In the genomic region with DNA sequence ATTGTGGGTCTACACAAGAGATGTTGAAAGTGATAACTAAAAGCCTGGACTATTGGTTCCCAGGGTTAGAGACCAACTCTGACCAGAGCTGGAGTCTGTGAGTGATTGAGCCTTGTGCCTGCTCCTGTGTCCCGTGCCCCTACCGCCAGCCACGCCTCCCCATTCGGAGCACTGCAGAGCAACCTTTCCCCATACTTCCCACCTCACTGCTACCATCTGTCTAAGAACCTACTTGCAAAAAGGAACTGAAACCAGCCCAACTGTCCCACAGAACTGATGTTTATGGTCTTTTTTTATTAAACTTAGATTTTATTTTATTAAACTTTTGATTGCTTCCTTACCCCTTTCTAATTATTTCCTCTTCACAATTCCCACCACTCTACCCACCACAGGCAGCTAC, we compare ENCODE assay signal across 16 cellular contexts.
DNase-seq lines count a peak whose midpoint lies in the region; ATAC-seq, FAIRE-seq and TF ChIP-seq lines count a peak whose summit lies in the region.
"Had no signal": no experiment of that assay in that cellular context is flagged by ENCODE, and none has a peak within 500 bp of the region (broad histone marks: within the 10 kb centered on the region; RNA-seq: fewer than 3 reads in every experiment).

No MANE protein-coding gene starts in this region.

- H3K9me3 ChIP-seq in mucosa of descending colon (no peaks in the 10 kb centered on the region), HAP-1 (no peaks in the 10 kb centered on the region)
- H3K9me3 ChIP-seq: body of pancreas had no signal

- intact Hi-C loops in mucosa of descending colon (cut with DNase I, micrococcal nuclease), result no loop called here
- intact Hi-C loops in activated naive CD4-positive, alpha-beta T cell treated with anti-CD3 and anti-CD28 coated beads for 36 hours (cut with micrococcal nuclease), result no loop called here

- H3K9me3 Mint-ChIP-seq in activated naive CD4-positive, alpha-beta T cell treated with anti-CD3 and anti-CD28 coated beads for 36 hours, result no peaks in the 10 kb centered on the region
- H3K9me3 Mint-ChIP-seq: nephron had no signal

- in situ Hi-C loops in HAP-1 (cut with MboI; ENCODE audit: low sequenced_read_pairs), result no loop called here
- in situ Hi-C loops in brain microvascular endothelial cell (cut with HindIII; ENCODE audit: low pct_ligation_motif_present, low sequenced_read_pairs), result no loop called here

- H3K4me3 ChIP-seq in mucosa of descending colon, result no peak overlapping the region
- H3K4me3 ChIP-seq in HAP-1, result no peak overlapping the region
- H3K4me3 ChIP-seq in brain microvascular endothelial cell (ENCODE audit: low read depth, low read length), result no peak overlapping the region
- H3K4me3 ChIP-seq: body of pancreas had no signal

- no peak for TF ChIP-seq CTCF in mucosa of descending colon (IDR thresholded peaks at IDR 0.05)
- TF ChIP-seq CTCF in brain microvascular endothelial cell (IDR thresholded peaks at IDR 0.05; ENCODE audit: low read depth, low read length, missing control alignments), result no peak

- no peak overlapping the region for H3K4me3 Mint-ChIP-seq in activated naive CD4-positive, alpha-beta T cell treated with anti-CD3 and anti-CD28 coated beads for 36 hours
- H3K4me3 Mint-ChIP-seq: nephron had no signal

- no peaks in the 10 kb centered on the region for H3K4me1 Mint-ChIP-seq in activated naive CD4-positive, alpha-beta T cell treated with anti-CD3 and anti-CD28 coated beads for 36 hours (ENCODE audit: low read depth)
- H3K4me1 Mint-ChIP-seq: nephron had no signal

- no peaks in the 10 kb centered on the region for H3K36me3 ChIP-seq in mucosa of descending colon (ENCODE audit: low read depth)
- H3K36me3 ChIP-seq in HAP-1 (replicated peaks), result no peaks in the 10 kb centered on the region
- no peaks in the 10 kb centered on the region for H3K36me3 ChIP-seq in brain microvascular endothelial cell (replicated peaks)

- H3K27me3 ChIP-seq in HAP-1 (ENCODE audit: low read depth) (no peaks in the 10 kb centered on the region), brain microvascular endothelial cell (replicated peaks) (no peaks in the 10 kb centered on the region)

- CTCF ChIA-PET in activated naive CD4-positive, alpha-beta T cell treated with anti-CD3 and anti-CD28 coated beads for 36 hours (lab: Charles Lee), result no interaction called here

- TF ChIP-seq POLR2A in GM12892 (IDR thresholded peaks at IDR 0.05; ENCODE audit: low read depth, low read length), result no peak

- FAIRE-seq in GM12892 (lab: Jason Lieb, UNC), result no peak

- H3K36me3 Mint-ChIP-seq in activated naive CD4-positive, alpha-beta T cell treated with anti-CD3 and anti-CD28 coated beads for 36 hours (ENCODE audit: low read depth), result no peaks in the 10 kb centered on the region

- DNase-seq in mucosa of descending colon (no peak), GM12892 (ENCODE audit: insufficient read length) (no peak), HAP-1 (ENCODE audit: low spot score in 2 of 2) (no peak), brain microvascular endothelial cell (no peak)
- DNase-seq in activated naive CD4-positive, alpha-beta T cell treated with anti-CD3 and anti-CD28 coated beads for 36 hours, result no peak
- DNase-seq: activated CD8-positive, alpha-beta memory T cell treated with anti-CD3 and anti-CD28 coated beads, Interleukin-2, amount 50 U/mL, for 4 hours; body of pancreas; COR-L47; NCI-H526; stimulated activated naive CD4-positive, alpha-beta T cell treated with Interleukin-2 at 50 U/mL for 16 hours had no signal

- H3K4me1 ChIP-seq in mucosa of descending colon (ENCODE audit: low read depth), result no peaks in the 10 kb centered on the region
- H3K4me1 ChIP-seq in HAP-1, result peaks cover 12% of the 10 kb centered on the region
- H3K4me1 ChIP-seq: body of pancreas had no signal

- no peak overlapping the region for H3K27ac Mint-ChIP-seq in activated naive CD4-positive, alpha-beta T cell treated with anti-CD3 and anti-CD28 coated beads for 36 hours
- H3K27ac Mint-ChIP-seq: nephron had no signal

- H3K27me3 Mint-ChIP-seq in activated naive CD4-positive, alpha-beta T cell treated with anti-CD3 and anti-CD28 coated beads for 36 hours (ENCODE audit: low read depth), result peaks cover 8% of the 10 kb centered on the region

- H3K27ac ChIP-seq in brain microvascular endothelial cell, result no peak overlapping the region
- H3K27ac ChIP-seq: body of pancreas, epithelial cell of prostate, KMS-11 had no signal

- ATAC-seq in GM19043 (IDR thresholded peaks at IDR 0.05; ENCODE audit: low read depth, unreplicated experiment) (peak; percentile 48), HG02610 (IDR thresholded peaks at IDR 0.05; ENCODE audit: unreplicated experiment) (peak; percentile 63), HG03457 (IDR thresholded peaks at IDR 0.05; ENCODE audit: unreplicated experiment) (peak; percentile 53), mucosa of descending colon (peak; percentile 24)
- ATAC-seq: body of pancreas had no signal
